ENCODE assay signal across 31 cellular contexts in the genomic region with DNA sequence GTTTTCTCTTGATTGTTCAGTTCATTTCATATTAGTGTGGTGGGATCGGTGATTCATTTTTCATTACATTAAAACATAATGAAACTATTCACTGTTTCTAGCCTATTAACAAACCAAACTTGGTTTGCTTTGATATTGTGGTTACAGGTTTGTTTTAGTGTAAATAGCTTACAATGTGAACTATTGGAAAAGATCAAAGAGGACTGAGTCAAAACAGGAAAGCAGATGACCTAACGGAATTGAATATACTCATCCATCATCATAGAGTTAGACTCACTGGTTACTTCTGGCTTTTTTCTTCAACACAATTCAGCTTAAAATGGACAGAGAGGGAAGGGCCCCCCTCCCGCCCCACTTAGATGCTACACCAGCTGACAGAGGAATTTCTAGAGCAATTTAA.
"Had no signal": no experiment of that assay in that cellular context is flagged by ENCODE, and none has a peak within 500 bp of the region (broad histone marks: within the 10 kb centered on the region; RNA-seq: fewer than 3 reads in every experiment).

No MANE protein-coding gene starts in this region.

- H3K4me3 ChIP-seq: adrenal gland, body of pancreas, esophagus squamous epithelium, gastroesophageal sphincter, heart right ventricle, hepatocyte had no signal

- H3K27ac ChIP-seq: adrenal gland, body of pancreas, esophagus squamous epithelium, gastroesophageal sphincter, heart right ventricle, hepatocyte had no signal

- H3K36me3 ChIP-seq: adrenal gland, esophagus squamous epithelium, gastroesophageal sphincter, heart right ventricle had no signal

- H2AFZ ChIP-seq: hepatocyte had no signal

- H3K4me1 ChIP-seq: adrenal gland, body of pancreas, esophagus squamous epithelium, gastroesophageal sphincter, heart right ventricle had no signal

- DNase-seq: activated CD4-positive, alpha-beta memory T cell treated with anti-CD3 and anti-CD28 coated beads for 36 hours; activated CD4-positive, alpha-beta T cell treated with anti-CD3 and anti-CD28 coated beads for 36 hours; activated CD4-positive, alpha-beta T cell treated with anti-CD3 and anti-CD28 coated beads, Interleukin-2, amount 10 ng/mL, durations not matched to agents 24 days and 14 days; activated CD4-positive, CD25-positive, alpha-beta regulatory T cell; activated CD4-positive, CD25-positive, alpha-beta regulatory T cell treated with anti-CD3 and anti-CD28 coated beads, Interleukin-2, amount 50 U/mL, for 72 hours; activated CD8-positive, alpha-beta memory T cell treated with anti-CD3 and anti-CD28 coated beads, Interleukin-2, amount 10 ng/mL, durations not matched to agents 7 days and 5 days; activated CD8-positive, alpha-beta memory T cell treated with anti-CD3 and anti-CD28 coated beads, Interleukin-2, amount 50 U/mL, for 4 hours; activated CD8-positive, alpha-beta T cell treated with anti-CD3 and anti-CD28 coated beads, Interleukin-2, amount 10 ng/mL, durations not matched to agents 7 days and 5 days; activated effector memory CD4-positive, alpha-beta T cell treated with anti-CD3 and anti-CD28 coated beads, Interleukin-2, amount 50 U/mL, for 16 hours; activated naive CD4-positive, alpha-beta T cell treated with anti-CD3 and anti-CD28 coated beads for 36 hours; activated naive CD8-positive, alpha-beta T cell treated with anti-CD3 and anti-CD28 coated beads for 36 hours; activated naive CD8-positive, alpha-beta T cell treated with anti-CD3 and anti-CD28 coated beads, Interleukin-2, amount 50 U/mL, for 24 hours; activated T-cell treated with anti-CD3 and anti-CD28 coated beads, Interleukin-2, amount 50 U/mL, for 1 hour; activated T-cell treated with anti-CD3 and anti-CD28 coated beads, Interleukin-2, amount 50 U/mL, for 48 hours; adrenal gland; amygdala; aorta; body of pancreas; caudate nucleus; cortex of kidney; dermis blood vessel endothelial cell; effector CD4-positive, alpha-beta T cell; effector memory CD8-positive, alpha-beta T cell; erythroblast; esophagus squamous epithelium; foreskin melanocyte; heart right ventricle; T1000 had no signal

- H3K4me2 ChIP-seq: hepatocyte had no signal

- H3K27me3 ChIP-seq: adrenal gland, body of pancreas, esophagus squamous epithelium, gastroesophageal sphincter, heart right ventricle, hepatocyte had no signal

- H3K9me3 ChIP-seq: adrenal gland, body of pancreas, esophagus squamous epithelium, gastroesophageal sphincter, heart right ventricle had no signal

- FAIRE-seq: colon had no signal

- H3K79me2 ChIP-seq: hepatocyte had no signal

- ATAC-seq: activated CD4-positive, alpha-beta T cell treated with anti-CD3 and anti-CD28 coated beads for 36 hours; activated CD8-positive, alpha-beta memory T cell treated with anti-CD3 and anti-CD28 coated beads, Interleukin-2, amount 10 ng/mL, durations not matched to agents 7 days and 5 days; activated CD8-positive, alpha-beta T cell treated with anti-CD3 and anti-CD28 coated beads, Interleukin-2, amount 10 ng/mL, durations not matched to agents 7 days and 5 days; activated naive CD8-positive, alpha-beta T cell treated with anti-CD3 and anti-CD28 coated beads, Interleukin-2, amount 50 U/mL, for 24 hours; body of pancreas; effector memory CD8-positive, alpha-beta T cell; gastroesophageal sphincter; heart right ventricle had no signal
